Comparison of ENCODE assay signal across 24 cellular contexts in genomic region chr7:43281268-43281667, GRCh38.
DNase-seq lines count a peak whose midpoint lies in the region; ATAC-seq, FAIRE-seq and TF ChIP-seq lines count a peak whose summit lies in the region.
"Had no signal": no experiment of that assay in that cellular context is flagged by ENCODE, and none has a peak within 500 bp of the region (broad histone marks: within the 10 kb centered on the region; RNA-seq: fewer than 3 reads in every experiment).

No MANE protein-coding gene starts in this region.

- POLR2A ChIA-PET in HepG2 (lab: Yijun Ruan, JAX), result no interaction called here
- POLR2A ChIA-PET in K562 (lab: Yijun Ruan, JAX), result interaction anchor here (0.5 to 0.6 kb wide), 2 partner anchors 72 to 366 kb away, joined by 3 to 4 read pairs; no protein-coding TSS in a partner anchor

- no peak for DNase-seq in HepG2 (ENCODE audit: low spot score)
- DNase-seq in right lobe of liver, result no peak
- DNase-seq in K562 (ENCODE audit: extremely low read depth in 1 of 4, low spot score in 3 of 4), result no peak
- no peak for DNase-seq in mesendoderm
- DNase-seq in NCI-H2029 (lab: John Stamatoyannopoulos, UW), result no peak
- no peak for DNase-seq in HUDEP-2 (lab: John Stamatoyannopoulos, UW; ENCODE audit: unreplicated experiment in 76 of 76)
- DNase-seq in GOT3 (lab: John Stamatoyannopoulos, UW), result no peak
- DNase-seq: AML-193; Caco-2; CD4-positive, alpha-beta T cell; CD8-positive, alpha-beta T cell; DMS 273 treated with DMSO at 0.1 percent for 48 hours; DMS153; DMS53; DMS79; DND-41; EL; GDM1 had no signal

- no peak overlapping the region for H3K4ac ChIP-seq in mesendoderm (ENCODE audit: low read depth, low read length)

- TF ChIP-seq RAD21 in HepG2 (CRISPR knock-in tag; IDR thresholded peaks at IDR 0.05) (no peak), K562 (CRISPR knock-in tag; conservative IDR thresholded peaks at IDR 0.05 in 1 of 2, IDR thresholded peaks at IDR 0.05 in 1 of 2) (no peak)

- no peak overlapping the region for H3K9ac ChIP-seq in HepG2 (ENCODE audit: insufficient read depth, low read depth, low read length)
- no peak overlapping the region for H3K9ac ChIP-seq in K562 (ENCODE audit: insufficient read depth in 1 of 2, low read depth in 2 of 2, low read length in 2 of 2)
- no peak overlapping the region for H3K9ac ChIP-seq in mesendoderm (ENCODE audit: low read length)
- H3K9ac ChIP-seq: BLaER1 treated with 17β-estradiol and CSF1 and Interleukin-3, amounts not matched to agents 10 nM and 100 nM had no signal

- no peak overlapping the region for H3K23ac ChIP-seq in mesendoderm (ENCODE audit: low read length)

- no peak overlapping the region for H2BK120ac ChIP-seq in mesendoderm (ENCODE audit: low read depth, low read length)

- in situ Hi-C loops in HepG2 (cut with HindIII; ENCODE audit: extremely low pct_ligation_motif_present, low pct_unique_long_range_greater_than_20kb) (no loop called here), K562 (cut with MboI) (no loop called here)

- WGBS in HepG2 (ENCODE audit: low lambda C conversion rate), result 6% methylated on average over 2 of the region's 2 CpGs
- 50% methylated on average over 2 of the region's 2 CpGs for WGBS in right lobe of liver (ENCODE audit: insufficient coverage, low coverage, low lambda C conversion rate, missing lambda C conversion rate)
- 0% methylated on average over 2 of the region's 2 CpGs for whole genome bisulfite sequencing in K562 (ENCODE audit: insufficient coverage, low coverage, missing lambda C conversion rate)
- no CpG with 5 or more reads among the region's 2 CpGs for WGBS in mesendoderm (ENCODE audit: extremely low coverage, insufficient coverage, low lambda C conversion rate)

- H2BK5ac ChIP-seq in mesendoderm (ENCODE audit: low read length), result no peak overlapping the region

- no peaks in the 10 kb centered on the region for H3K9me1 ChIP-seq in K562 (ENCODE audit: control insufficient read depth, insufficient read depth, low read length)

- no peaks in the 10 kb centered on the region for H3K36me3 ChIP-seq in HepG2 (replicated peaks in 1 of 2; ENCODE audit: control insufficient read depth in 1 of 2, insufficient read depth in 2 of 2, low read length in 2 of 2)
- H3K36me3 ChIP-seq in right lobe of liver, result no peaks in the 10 kb centered on the region
- no peaks in the 10 kb centered on the region for H3K36me3 ChIP-seq in K562 (ENCODE audit: control insufficient read depth, insufficient read depth, low read length)
- no peaks in the 10 kb centered on the region for H3K36me3 ChIP-seq in mesendoderm (ENCODE audit: control insufficient read depth, insufficient read depth, low read length)

- H3K27me3 ChIP-seq in HepG2 (ENCODE audit: control insufficient read depth in 1 of 2, insufficient read depth in 2 of 2, low read length in 2 of 2) (peaks cover 1 to 15% of the 10 kb centered on the region in 2 experiments; a peak in 2 of 5 replicates), right lobe of liver (no peaks in the 10 kb centered on the region), K562 (ENCODE audit: control insufficient read depth in 2 of 2, insufficient read depth in 2 of 2, low read length in 2 of 2) (peaks cover 7 to 22% of the 10 kb centered on the region in 2 experiments; a peak in 4 of 5 replicates), mesendoderm (ENCODE audit: insufficient read depth, low read length, poor library complexity) (no peaks in the 10 kb centered on the region)
- H3K27me3 ChIP-seq: BLaER1 treated with 17β-estradiol and CSF1 and Interleukin-3, amounts not matched to agents 10 nM and 100 nM had no signal

- H2BK15ac ChIP-seq in mesendoderm (replicated peaks; ENCODE audit: low read depth), result no peak overlapping the region

- no peak overlapping the region for H2AFZ ChIP-seq in HepG2 (ENCODE audit: low read length)
- H2AFZ ChIP-seq in K562 (ENCODE audit: low read depth, low read length), result no peak overlapping the region

- FAIRE-seq in HepG2 (lab: Jason Lieb, UNC), result no peak
- FAIRE-seq in K562 (lab: Jason Lieb, UNC), result no peak
- FAIRE-seq: A549, GM12878, GM18507 had no signal

- intact Hi-C loops in HepG2 (cut with micrococcal nuclease; ENCODE audit: unreplicated experiment), result no loop called here
- intact Hi-C loops in right lobe of liver (cut with DNase I), result no loop called here
- intact Hi-C loops in K562 (cut with micrococcal nuclease), result no loop called here

- TF ChIP-seq EP300 in HepG2 (IDR thresholded peaks at IDR 0.05; ENCODE audit: low read depth in 2 of 2, low read length in 2 of 2), result no peak
- TF ChIP-seq EP300 in HepG2 (CRISPR knock-in tag; IDR thresholded peaks at IDR 0.05; ENCODE audit: borderline replicate concordance), result no peak
- TF ChIP-seq EP300 in K562 (IDR thresholded peaks at IDR 0.05; ENCODE audit: low read length), result no peak

- no peak overlapping the region for H3K27ac ChIP-seq in HepG2 (ENCODE audit: extremely low read length, insufficient read depth, low read length)
- H3K27ac ChIP-seq in right lobe of liver, result no peak overlapping the region
- H3K27ac ChIP-seq in K562 (ENCODE audit: extremely low read depth, low read depth, low read length), result no peak overlapping the region
- H3K27ac ChIP-seq in mesendoderm (ENCODE audit: low read depth, low read length), result no peak overlapping the region
- H3K27ac ChIP-seq: 22Rv1; A549; BLaER1 treated with 17β-estradiol and CSF1 and Interleukin-3, amounts not matched to agents 10 nM and 100 nM; C4-2B had no signal

- no peaks in the 10 kb centered on the region for H4K20me1 ChIP-seq in HepG2 (ENCODE audit: insufficient read depth, low read length)
- peaks cover 4% of the 10 kb centered on the region; the same call in 1 of the 2 replicates for H4K20me1 ChIP-seq in K562 (replicated peaks; ENCODE audit: control insufficient read depth, insufficient read depth, low read length)
- H4K20me1 ChIP-seq: BLaER1 treated with 17β-estradiol and CSF1 and Interleukin-3, amounts not matched to agents 10 nM and 100 nM had no signal

- BruUV-seq in HepG2 (replicated peaks; lab: Mats Ljungman, UMichigan) (no TSS peak), K562 (replicated peaks; lab: Mats Ljungman, UMichigan) (no TSS peak)

- TF ChIP-seq POLR2A in HepG2 (IDR thresholded peaks at IDR 0.05; ENCODE audit: insufficient read depth in 1 of 2, low read depth in 2 of 2, low read length in 2 of 2) (no peak), right lobe of liver (IDR thresholded peaks at IDR 0.05) (no peak), K562 (conservative IDR thresholded peaks at IDR 0.05) (no peak)

- H3K79me1 ChIP-seq in mesendoderm (ENCODE audit: low read length), result no peaks in the 10 kb centered on the region

- H3K9me3 ChIP-seq in HepG2 (ENCODE audit: low read length), result no peaks in the 10 kb centered on the region
- H3K9me3 ChIP-seq in right lobe of liver, result no peaks in the 10 kb centered on the region
- no peaks in the 10 kb centered on the region for H3K9me3 ChIP-seq in K562 (replicated peaks; ENCODE audit: control insufficient read depth, insufficient read depth, low read depth, low read length)
- H3K9me3 ChIP-seq: A549, Caco-2 had no signal

- no peaks in the 10 kb centered on the region for H3K79me2 ChIP-seq in HepG2 (ENCODE audit: insufficient read depth, low read length)
- H3K79me2 ChIP-seq in K562 (ENCODE audit: control insufficient read depth, insufficient read depth, low read length), result no peaks in the 10 kb centered on the region
- no peaks in the 10 kb centered on the region for H3K79me2 ChIP-seq in mesendoderm (ENCODE audit: control insufficient read depth, insufficient read depth, low read length)

- H4K5ac ChIP-seq in mesendoderm (ENCODE audit: low read length), result no peak overlapping the region

- TF ChIP-seq CTCF in HepG2 (CRISPR knock-in tag; IDR thresholded peaks at IDR 0.05) (no peak), right lobe of liver (IDR thresholded peaks at IDR 0.05) (no peak), K562 (IDR thresholded peaks at IDR 0.05 in 2 of 3, conservative IDR thresholded peaks at IDR 0.05 in 1 of 3; ENCODE audit: insufficient read depth in 2 of 3, low read depth in 1 of 3, low read length in 3 of 3) (no peak)

- no peak for ATAC-seq in HepG2
- no peak for ATAC-seq in right lobe of liver
- ATAC-seq in K562, result no peak
- ATAC-seq: A549; CD8-positive, alpha-beta T cell; GM12878 had no signal

- no peak overlapping the region for H4K8ac ChIP-seq in mesendoderm (ENCODE audit: low read depth, low read length)

- H2AK5ac ChIP-seq in mesendoderm (ENCODE audit: low read length), result no peak overlapping the region

- H3K18ac ChIP-seq in mesendoderm (ENCODE audit: low read length), result no peak overlapping the region

- no peak overlapping the region for H3K4me2 ChIP-seq in HepG2 (ENCODE audit: low read depth, low read length)
- H3K4me2 ChIP-seq in K562 (ENCODE audit: insufficient read depth, low read length), result no peak overlapping the region
- H3K4me2 ChIP-seq in mesendoderm (ENCODE audit: low read length), result no peak overlapping the region
- H3K4me2 ChIP-seq: A549; BLaER1 treated with 17β-estradiol and CSF1 and Interleukin-3, amounts not matched to agents 10 nM and 100 nM had no signal

- CTCF ChIA-PET in HepG2 (lab: Yijun Ruan, JAX; ENCODE audit: low intra/inter-chr PET ratio, low total read pairs), result no interaction called here
- CTCF ChIA-PET in K562 (lab: Yijun Ruan, JAX; ENCODE audit: low intra/inter-chr PET ratio), result no interaction called here

- no peak overlapping the region for H3K4me3 ChIP-seq in HepG2 (replicated peaks in 1 of 3; ENCODE audit: insufficient read depth in 1 of 3, low read depth in 2 of 3, low read length in 3 of 3)
- H3K4me3 ChIP-seq in right lobe of liver, result no peak overlapping the region
- no peak overlapping the region for H3K4me3 ChIP-seq in K562
- H3K4me3 ChIP-seq in mesendoderm (ENCODE audit: low read length), result no peak overlapping the region
- H3K4me3 ChIP-seq: A549; BLaER1 treated with 17β-estradiol and CSF1 and Interleukin-3, amounts not matched to agents 10 nM and 100 nM; GM12878 had no signal

- no peaks in the 10 kb centered on the region for H3K4me1 ChIP-seq in HepG2 (ENCODE audit: insufficient read depth, low read length)
- H3K4me1 ChIP-seq in right lobe of liver, result no peaks in the 10 kb centered on the region
- no peaks in the 10 kb centered on the region for H3K4me1 ChIP-seq in K562 (replicated peaks in 1 of 2; ENCODE audit: control insufficient read depth in 2 of 2, insufficient read depth in 2 of 2, low read length in 2 of 2)
- no peaks in the 10 kb centered on the region for H3K4me1 ChIP-seq in mesendoderm (ENCODE audit: control insufficient read depth, low read depth, low read length)
- H3K4me1 ChIP-seq: A549, Caco-2 had no signal

- peak overlapping the region; percentile 11 for H3K56ac ChIP-seq in mesendoderm (ENCODE audit: low read length)

TF ChIP-seq in HepG2, 621 proteins besides CTCF, POLR2A, EP300 and RAD21:
- TF ChIP-seq ZNF547 (CRISPR knock-in tag; IDR thresholded peaks at IDR 0.05) (no peak), CEBPB (IDR thresholded peaks at IDR 0.05; ENCODE audit: borderline replicate concordance, low read depth, low read length) (peak; percentile 45)

TF ChIP-seq in K562, 482 proteins besides CTCF, POLR2A, EP300 and RAD21 (continues in another document):
- TF ChIP-seq RBFOX2 (IDR thresholded peaks at IDR 0.05; ENCODE audit: low read depth, low read length) (no peak), JUNB (CRISPR knock-in tag; conservative IDR thresholded peaks at IDR 0.05) (no peak), SMARCC2 (IDR thresholded peaks at IDR 0.05; ENCODE audit: low read depth) (no peak), PHF8 (IDR thresholded peaks at IDR 0.05; ENCODE audit: borderline replicate concordance, low read length) (no peak), CEBPB (tag; IDR thresholded peaks at IDR 0.05) (peak; percentile 52), ZKSCAN3 (CRISPR knock-in tag; IDR thresholded peaks at IDR 0.05) (no peak)

Comparison
In these comparisons a context has a peak if more than half of its experiments do, and no peak if none do; other contexts are left out.
1. Of the 241 proteins assayed by ChIP-seq in both HepG2 and K562: peak only in HepG2: none; only in K562: CEBPG; in both: CEBPB; in neither: 239.